In the genomic region with DNA sequence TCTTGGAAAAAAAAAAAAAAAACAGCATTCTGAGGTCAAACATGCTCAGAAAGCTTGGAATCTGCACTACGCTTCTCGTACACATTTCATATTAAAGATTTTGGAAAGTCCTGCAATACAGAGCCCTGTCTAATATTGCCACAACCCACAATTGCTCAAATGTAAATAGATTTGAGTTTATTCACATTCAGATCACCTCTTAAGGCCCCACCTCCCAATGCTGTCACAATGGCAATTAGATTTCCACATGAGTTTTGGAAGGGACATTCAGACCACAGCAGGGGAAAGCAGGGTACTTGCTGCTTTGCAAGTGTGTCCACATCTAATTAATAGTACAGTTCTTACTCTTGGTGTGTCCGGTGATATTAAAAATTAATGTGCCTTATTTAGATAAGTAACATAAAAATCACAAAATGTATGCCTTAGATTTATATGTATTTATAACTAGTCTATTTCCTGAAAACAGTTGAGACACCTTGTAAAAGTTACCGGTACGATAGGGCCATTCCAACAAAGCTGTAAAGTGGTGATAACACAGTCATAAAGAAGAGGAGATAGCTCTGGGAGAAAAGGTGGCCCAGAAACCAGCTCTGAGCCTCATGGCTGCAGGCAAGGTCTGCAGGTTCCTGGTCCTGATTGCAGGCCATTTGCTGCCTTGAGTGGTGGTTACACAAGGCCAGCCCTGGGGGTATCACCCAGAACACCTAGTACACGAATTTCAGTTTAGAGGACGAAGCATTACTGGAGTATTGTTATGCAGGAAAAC, we compare ENCODE assay signal across 1 cellular context.
TF ChIP-seq lines count a peak whose summit lies in the region.

No MANE protein-coding gene starts in this region.

TF ChIP-seq in IMR-90, 13 proteins besides CTCF, POLR2A, EP300 and RAD21:
- no peak for TF ChIP-seq CEBPB (IDR thresholded peaks at IDR 0.05; ENCODE audit: low read depth, low read length)
- TF ChIP-seq BHLHE40 (IDR thresholded peaks at IDR 0.05; ENCODE audit: low read depth, low read length), result no peak
- no peak for TF ChIP-seq CHD1 (IDR thresholded peaks at IDR 0.05; ENCODE audit: low read depth, low read length)
- no peak for TF ChIP-seq RCOR1 (IDR thresholded peaks at IDR 0.05; ENCODE audit: insufficient replicate concordance, low read length)
- TF ChIP-seq RFX5 (IDR thresholded peaks at IDR 0.05; ENCODE audit: low read depth, low read length), result no peak
- TF ChIP-seq, protein P1, sequence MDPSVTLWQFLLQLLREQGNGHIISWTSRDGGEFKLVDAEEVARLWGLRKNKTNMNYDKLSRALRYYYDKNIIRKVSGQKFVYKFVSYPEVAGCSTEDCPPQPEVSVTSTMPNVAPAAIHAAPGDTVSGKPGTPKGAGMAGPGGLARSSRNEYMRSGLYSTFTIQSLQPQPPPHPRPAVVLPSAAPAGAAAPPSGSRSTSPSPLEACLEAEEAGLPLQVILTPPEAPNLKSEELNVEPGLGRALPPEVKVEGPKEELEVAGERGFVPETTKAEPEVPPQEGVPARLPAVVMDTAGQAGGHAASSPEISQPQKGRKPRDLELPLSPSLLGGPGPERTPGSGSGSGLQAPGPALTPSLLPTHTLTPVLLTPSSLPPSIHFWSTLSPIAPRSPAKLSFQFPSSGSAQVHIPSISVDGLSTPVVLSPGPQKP (IDR thresholded peaks at IDR 0.05; ENCODE audit: borderline replicate concordance, low read depth, low read length), result no peak
- no peak for TF ChIP-seq MXI1 (IDR thresholded peaks at IDR 0.05; ENCODE audit: borderline replicate concordance, low read depth, low read length)
